8 cellular contexts compared by ENCODE assay signal in genomic region chr9:84293001-84293798, GRCh38. TPM values are rescaled to one million over a fixed set of nuclear protein-coding genes. Genes with fewer than 3 reads are reported as not detected.
DNase-seq lines count a peak whose midpoint lies in the region; ATAC-seq and TF ChIP-seq lines count a peak whose summit lies in the region.

No MANE protein-coding gene starts in this region.

- intact Hi-C loops in CD8-positive, alpha-beta T cell (cut with DNase I, micrococcal nuclease): no loop called here
- intact Hi-C loops in activated CD4-positive, alpha-beta memory T cell treated with anti-CD3 and anti-CD28 coated beads for 36 hours (cut with micrococcal nuclease): loop anchor here (10.0 kb wide), 2 partner anchors 668 to 1452 kb away; partner anchors contain the start of genes AGTPBP1 and IDNK

- H3K4me3 ChIP-seq in CD8-positive, alpha-beta T cell (ENCODE audit: low read depth, low read length): no peak overlapping the region

- no peak for DNase-seq in CD8-positive, alpha-beta T cell
- DNase-seq in activated CD4-positive, alpha-beta memory T cell treated with anti-CD3 and anti-CD28 coated beads for 36 hours: peak; percentile 31
- DNase-seq in NCI-H146 treated with DMSO at 0.1 percent for 48 hours (lab: John Stamatoyannopoulos, UW; ENCODE audit: unreplicated experiment) (no peak), amniotic stem cell (lab: John Stamatoyannopoulos, UW) (no peak), NCI-H187 (lab: John Stamatoyannopoulos, UW) (no peak), NCI-H1048 (lab: John Stamatoyannopoulos, UW) (no peak)

- CTCF ChIA-PET in CD8-positive, alpha-beta T cell (lab: Charles Lee): interaction anchor here (1.0 to 1.4 kb wide), 3 partner anchors 9 to 32 kb away, joined by 3 to 6 read pairs (median 4); no protein-coding TSS in a partner anchor
- CTCF ChIA-PET in activated CD4-positive, alpha-beta memory T cell treated with anti-CD3 and anti-CD28 coated beads for 36 hours (lab: Charles Lee): interaction anchor here (0.9 to 7.2 kb wide), 6 partner anchors 8 to 670 kb away, joined by 3 to 47 read pairs (median 4); partner anchors contain the start of gene IDNK

- H3K9me3 Mint-ChIP-seq in CD8-positive, alpha-beta T cell: no peaks in the 10 kb centered on the region
- no peaks in the 10 kb centered on the region for H3K9me3 Mint-ChIP-seq in activated CD4-positive, alpha-beta memory T cell treated with anti-CD3 and anti-CD28 coated beads for 36 hours

- H3K27me3 Mint-ChIP-seq in CD8-positive, alpha-beta T cell (ENCODE audit: low read depth): peaks cover 2% of the 10 kb centered on the region
- no peaks in the 10 kb centered on the region for H3K27me3 Mint-ChIP-seq in activated CD4-positive, alpha-beta memory T cell treated with anti-CD3 and anti-CD28 coated beads for 36 hours

- no peaks in the 10 kb centered on the region for H3K27me3 ChIP-seq in CD8-positive, alpha-beta T cell (ENCODE audit: insufficient read depth, low read length)

- H3K9me3 ChIP-seq in CD8-positive, alpha-beta T cell (ENCODE audit: low read length): no peaks in the 10 kb centered on the region

- POLR2A ChIA-PET in CD8-positive, alpha-beta T cell (lab: Charles Lee): no interaction called here
- POLR2A ChIA-PET in activated CD4-positive, alpha-beta memory T cell treated with anti-CD3 and anti-CD28 coated beads for 36 hours (lab: Charles Lee): interaction anchor here (0.6 to 1.1 kb wide), 3 partner anchors 32 to 372 kb away, joined by 3 to 4 read pairs (median 4); partner anchors contain the start of genes HNRNPK, KIF27 and RMI1

- TF ChIP-seq CTCF in CD8-positive, alpha-beta T cell (IDR thresholded peaks at IDR 0.05): no peak

- no peaks in the 10 kb centered on the region for H3K36me3 ChIP-seq in CD8-positive, alpha-beta T cell (ENCODE audit: insufficient read depth, low read length)

- H3K4me3 Mint-ChIP-seq in CD8-positive, alpha-beta T cell: peak overlapping the region; percentile 47
- peak overlapping the region; percentile 34 for H3K4me3 Mint-ChIP-seq in activated CD4-positive, alpha-beta memory T cell treated with anti-CD3 and anti-CD28 coated beads for 36 hours

- H3K4me1 ChIP-seq in CD8-positive, alpha-beta T cell (ENCODE audit: insufficient read depth, low read length): peaks cover 44% of the 10 kb centered on the region

- peak overlapping the region; percentile 95 for H3K27ac Mint-ChIP-seq in CD8-positive, alpha-beta T cell
- H3K27ac Mint-ChIP-seq in activated CD4-positive, alpha-beta memory T cell treated with anti-CD3 and anti-CD28 coated beads for 36 hours: peak overlapping the region; percentile 98

- H3K36me3 Mint-ChIP-seq in CD8-positive, alpha-beta T cell: no peaks in the 10 kb centered on the region
- no peaks in the 10 kb centered on the region for H3K36me3 Mint-ChIP-seq in activated CD4-positive, alpha-beta memory T cell treated with anti-CD3 and anti-CD28 coated beads for 36 hours

- peaks cover 40% of the 10 kb centered on the region for H3K4me1 Mint-ChIP-seq in CD8-positive, alpha-beta T cell (ENCODE audit: low read depth)
- peaks cover 64% of the 10 kb centered on the region for H3K4me1 Mint-ChIP-seq in activated CD4-positive, alpha-beta memory T cell treated with anti-CD3 and anti-CD28 coated beads for 36 hours (ENCODE audit: low read depth)

- ATAC-seq in CD8-positive, alpha-beta T cell: no peak
- ATAC-seq in GM19324 (IDR thresholded peaks at IDR 0.05; ENCODE audit: low FRiP score, unreplicated experiment) (peak; percentile 65), HG03095 (IDR thresholded peaks at IDR 0.05; ENCODE audit: unreplicated experiment) (peak; percentile 48)

- H3K27ac ChIP-seq in CD8-positive, alpha-beta T cell (ENCODE audit: low read depth, low read length): no peak overlapping the region

RNA-seq across cellular contexts. Expression of gene SLC28A3, which starts 47.4 kb away (rescaled TPM):
- not detected for total RNA-seq in CD8-positive, alpha-beta T cell
- under 1 TPM; 0.90 to 0.99 TPM for total RNA-seq in activated CD4-positive, alpha-beta memory T cell treated with anti-CD3 and anti-CD28 coated beads for 36 hours
